In genomic region chr10:101270763-101271162, GRCh38 we compare ENCODE assay signal across 1 cellular context.
TF ChIP-seq lines count a peak whose summit lies in the region.

No MANE protein-coding gene starts in this region.

TF ChIP-seq in H1, 55 proteins besides CTCF, POLR2A, EP300 and RAD21 (continued from another document):
- no peak for TF ChIP-seq USF2 (IDR thresholded peaks at IDR 0.05; ENCODE audit: low read length)
